Comparison of ENCODE assay signal across 35 cellular contexts in the genomic region with DNA sequence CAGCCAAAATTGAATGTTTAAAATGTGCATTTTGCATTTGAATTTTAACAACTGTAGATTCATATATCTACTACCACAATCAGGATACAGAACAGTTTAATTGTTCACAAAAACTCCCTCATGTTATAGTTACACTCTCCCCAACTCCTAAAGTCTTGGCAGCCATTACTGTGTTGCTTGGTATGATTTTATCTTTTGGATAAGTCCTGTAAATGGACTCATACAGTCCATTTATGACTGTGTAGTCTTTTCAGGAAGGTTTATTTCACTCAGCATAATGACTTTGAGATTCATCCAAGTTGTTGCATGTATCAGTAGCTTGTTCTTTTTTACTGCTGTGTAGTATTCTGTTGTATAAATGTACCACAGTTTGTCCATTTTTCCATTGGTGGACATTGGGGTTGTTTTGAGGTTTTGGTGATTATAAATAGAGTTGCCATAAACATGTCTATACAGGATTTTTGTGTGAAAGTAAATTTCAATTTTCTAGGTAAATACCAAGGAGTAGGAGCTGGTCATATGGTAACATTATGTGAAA.
"Had no signal": no experiment of that assay in that cellular context is flagged by ENCODE, and none has a peak within 500 bp of the region (broad histone marks: within the 10 kb centered on the region; RNA-seq: fewer than 3 reads in every experiment).

No MANE protein-coding gene starts in this region.

- H3K27ac Mint-ChIP-seq: activated CD4-positive, alpha-beta memory T cell treated with anti-CD3 and anti-CD28 coated beads for 36 hours; activated naive CD8-positive, alpha-beta T cell treated with anti-CD3 and anti-CD28 coated beads, Interleukin-2, amount 10 ng/mL, durations not matched to agents 7 days and 5 days; activated T-helper 1 cell treated with anti-CD3 and anti-CD28 coated beads, Interleukin-12 subunit alpha, Interleukin-12 subunit beta, Interleukin-2, Interleukin-4 antibody, amounts not matched to agents 30 ng/mL and 10 ng/mL and 1 ng/mL, durations not matched to agents 14 hours and 24 hours and 36 hours; T-helper 1 cell treated with Interleukin-12 subunit alpha and Interleukin-12 subunit beta and Interleukin-4 antibody, amounts not matched to agents 30 μg/mL and 1 μg/mL, for 36 hours; T-helper 2 cell treated with Interferon-gamma antibody and Interleukin-4, amounts not matched to agents 5 μg/mL and 100 μg/mL, for 36 hours had no signal

- H3K4me3 ChIP-seq: ascending aorta, breast epithelium, Peyer's patch, SJSA1 had no signal

- H3K36me3 ChIP-seq: ascending aorta, breast epithelium, SJSA1 had no signal

- H3K27me3 ChIP-seq: ascending aorta, breast epithelium, Peyer's patch, SJSA1 had no signal

- DNase-seq: activated CD4-positive, alpha-beta memory T cell treated with anti-CD3 and anti-CD28 coated beads for 36 hours; activated CD4-positive, alpha-beta T cell treated with anti-CD3 and anti-CD28 coated beads, Interleukin-2, amount 50 U/mL, for 1 hour; activated CD8-positive, alpha-beta memory T cell treated with anti-CD3 and anti-CD28 coated beads, Interleukin-2, amount 50 U/mL, for 4 hours; activated effector memory CD4-positive, alpha-beta T cell treated with Interleukin-2 at 50 U/mL for 16 hours; activated naive CD8-positive, alpha-beta T cell treated with anti-CD3 and anti-CD28 coated beads, Interleukin-2, amount 10 ng/mL, durations not matched to agents 7 days and 5 days; activated T-cell treated with anti-CD3 and anti-CD28 coated beads for 4 hours; amygdala; caudate nucleus; cerebellar nuclear complex; MM.1S; MV-4-11; NCI-H1092; NCI-H1417; NCI-H146; NCI-H187; NCI-H2029 treated with DMSO at 0.1 percent for 48 hours; NCI-H2107; NCI-H2171; NCI-H510A; NCI-H526; NCI-H748 treated with DMSO at 0.1 percent for 48 hours; NK-92 treated with Interleukin-12 subunit alpha and Interleukin-12 subunit beta, amount 100 ng/mL, for 24 hours; PC-3; RPMI8226; SHP77 treated with DMSO at 0.1 percent for 48 hours; SK-N-SH had no signal

- H3K27me3 Mint-ChIP-seq: activated CD4-positive, alpha-beta memory T cell treated with anti-CD3 and anti-CD28 coated beads for 36 hours; activated naive CD8-positive, alpha-beta T cell treated with anti-CD3 and anti-CD28 coated beads, Interleukin-2, amount 10 ng/mL, durations not matched to agents 7 days and 5 days had no signal

- H3K4me1 ChIP-seq: ascending aorta, breast epithelium, Peyer's patch, SJSA1 had no signal

- H3K9me3 ChIP-seq: ascending aorta, breast epithelium, Peyer's patch, SJSA1, SK-N-SH had no signal

- ATAC-seq: PC-3 had no signal

- H3K9ac ChIP-seq: KMS-11, SK-N-SH had no signal

- H3K9me3 Mint-ChIP-seq: activated CD4-positive, alpha-beta memory T cell treated with anti-CD3 and anti-CD28 coated beads for 36 hours; activated naive CD8-positive, alpha-beta T cell treated with anti-CD3 and anti-CD28 coated beads, Interleukin-2, amount 10 ng/mL, durations not matched to agents 7 days and 5 days; activated T-helper 1 cell treated with anti-CD3 and anti-CD28 coated beads, Interleukin-12 subunit alpha, Interleukin-12 subunit beta, Interleukin-2, Interleukin-4 antibody, amounts not matched to agents 30 ng/mL and 10 ng/mL and 1 ng/mL, durations not matched to agents 14 hours and 24 hours and 36 hours; T-helper 1 cell treated with Interleukin-12 subunit alpha and Interleukin-12 subunit beta and Interleukin-4 antibody, amounts not matched to agents 30 μg/mL and 1 μg/mL, for 36 hours; T-helper 2 cell treated with Interferon-gamma antibody and Interleukin-4, amounts not matched to agents 5 μg/mL and 100 μg/mL, for 36 hours had no signal

- H3K4me2 ChIP-seq: KMS-11, SK-N-SH had no signal

- FAIRE-seq: TTC549 had no signal

- H3K27ac ChIP-seq: ascending aorta, breast epithelium, KMS-11, Peyer's patch, SJSA1 had no signal

- H3K4me3 Mint-ChIP-seq: activated CD4-positive, alpha-beta memory T cell treated with anti-CD3 and anti-CD28 coated beads for 36 hours; activated naive CD8-positive, alpha-beta T cell treated with anti-CD3 and anti-CD28 coated beads, Interleukin-2, amount 10 ng/mL, durations not matched to agents 7 days and 5 days; activated T-helper 1 cell treated with anti-CD3 and anti-CD28 coated beads, Interleukin-12 subunit alpha, Interleukin-12 subunit beta, Interleukin-2, Interleukin-4 antibody, amounts not matched to agents 30 ng/mL and 10 ng/mL and 1 ng/mL, durations not matched to agents 14 hours and 24 hours and 36 hours; T-helper 1 cell treated with Interleukin-12 subunit alpha and Interleukin-12 subunit beta and Interleukin-4 antibody, amounts not matched to agents 30 μg/mL and 1 μg/mL, for 36 hours; T-helper 2 cell treated with Interferon-gamma antibody and Interleukin-4, amounts not matched to agents 5 μg/mL and 100 μg/mL, for 36 hours had no signal
